Comparison of ENCODE assay signal across 1 cellular context in genomic region chr10:36168777-36169176, GRCh38.
TF ChIP-seq lines count a peak whose summit lies in the region.

No MANE protein-coding gene starts in this region.

TF ChIP-seq in GM23338, 12 proteins besides CTCF, POLR2A, EP300 and RAD21:
- no peak for TF ChIP-seq STAT1 (IDR thresholded peaks at IDR 0.05; ENCODE audit: unreplicated experiment)
- no peak for TF ChIP-seq JUNB (IDR thresholded peaks at IDR 0.05; ENCODE audit: unreplicated experiment)
- TF ChIP-seq ZNF331 (CRISPR knock-in tag; IDR thresholded peaks at IDR 0.05; ENCODE audit: low read depth) = no peak
- no peak for TF ChIP-seq EZH2 (IDR thresholded peaks at IDR 0.05; ENCODE audit: low read depth, unreplicated experiment)
- no peak for TF ChIP-seq REST (IDR thresholded peaks at IDR 0.05; ENCODE audit: unreplicated experiment)
- no peak for TF ChIP-seq NANOG (IDR thresholded peaks at IDR 0.05; ENCODE audit: borderline replicate concordance)
- TF ChIP-seq POLR2AphosphoS5 (IDR thresholded peaks at IDR 0.05; ENCODE audit: low read depth) = no peak
- TF ChIP-seq ETS1 (IDR thresholded peaks at IDR 0.05) = no peak
- TF ChIP-seq ZNF462 (CRISPR knock-in tag; IDR thresholded peaks at IDR 0.05) = no peak
- TF ChIP-seq CREB1 (CRISPR knock-in tag; IDR thresholded peaks at IDR 0.05; ENCODE audit: low read depth) = no peak
- TF ChIP-seq ZNF114 (CRISPR knock-in tag; IDR thresholded peaks at IDR 0.05) = no peak
- TF ChIP-seq EZH2phosphoT487 (IDR thresholded peaks at IDR 0.05; ENCODE audit: unreplicated experiment) = no peak
